Comparison of ENCODE assay signal across 18 cellular contexts in the genomic region with DNA sequence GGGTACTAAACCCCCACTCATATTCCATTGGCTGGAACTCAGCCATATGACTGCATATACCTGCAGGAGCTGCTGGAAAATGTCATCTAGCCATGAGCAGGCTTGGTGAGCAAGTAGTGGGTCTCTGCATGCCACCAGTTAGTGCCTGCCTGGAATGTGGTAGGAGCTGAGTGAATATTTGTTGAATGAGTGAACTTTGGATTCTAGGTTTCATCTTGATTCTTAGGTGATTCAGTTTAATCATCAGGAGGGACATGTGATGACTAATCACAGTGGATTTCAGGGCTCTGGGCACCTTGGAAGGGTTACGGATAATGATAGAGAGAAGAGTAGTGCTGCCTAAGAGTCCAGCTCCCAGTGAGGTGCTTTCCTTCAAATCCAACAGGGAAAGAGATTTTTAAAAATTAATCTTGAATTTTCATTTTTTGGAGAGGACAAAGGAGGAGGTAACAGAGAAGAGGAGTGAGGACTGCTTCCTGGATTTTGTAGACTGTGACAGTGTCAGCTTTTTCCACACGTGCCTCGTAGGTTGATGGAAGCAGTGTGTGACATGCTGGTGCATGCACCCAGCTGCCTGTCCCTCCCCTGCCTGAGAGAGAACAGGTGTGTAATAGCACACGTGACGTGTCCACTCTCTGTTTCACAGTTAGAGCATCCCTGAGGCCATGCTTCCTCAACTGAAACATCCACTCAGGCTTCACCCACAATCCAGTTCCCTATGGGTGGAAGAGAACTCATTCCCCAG. TPM values are rescaled to one million over a fixed set of nuclear protein-coding genes. Genes with fewer than 3 reads are reported as not detected.
DNase-seq lines count a peak whose midpoint lies in the region; ATAC-seq, FAIRE-seq and TF ChIP-seq lines count a peak whose summit lies in the region.
"Had no signal": no experiment of that assay in that cellular context is flagged by ENCODE, and none has a peak within 500 bp of the region (broad histone marks: within the 10 kb centered on the region; RNA-seq: fewer than 3 reads in every experiment).

No MANE protein-coding gene starts in this region.

- DNase-seq in DMS53 (lab: John Stamatoyannopoulos, UW) (peak; percentile 8), DMS53 treated with DMSO at 0.1 percent for 48 hours (lab: John Stamatoyannopoulos, UW; ENCODE audit: unreplicated experiment) (no peak), Panc1 (ENCODE audit: low read depth, low spot score) (peak; percentile 30), urothelium cell line (ENCODE audit: low spot score) (peak; percentile 40), cardiac septum (ENCODE audit: low spot score) (no peak)
- no peak for DNase-seq in naive thymus-derived CD4-positive, alpha-beta T cell
- DNase-seq: caudate nucleus, head of caudate nucleus, naive B cell, NCI-H1417 treated with DMSO at 0.1 percent for 48 hours, NCI-H526 treated with DMSO at 0.1 percent for 48 hours had no signal

- no peaks in the 10 kb centered on the region for H3K9me3 ChIP-seq in Panc1 (ENCODE audit: control insufficient read depth, insufficient read depth, low read depth, low read length)
- H3K9me3 ChIP-seq in naive thymus-derived CD4-positive, alpha-beta T cell (ENCODE audit: control insufficient read depth in 2 of 3, low read length in 3 of 3) = no peaks in the 10 kb centered on the region

- no peaks in the 10 kb centered on the region for H3K4me1 ChIP-seq in Panc1 (ENCODE audit: control insufficient read depth, insufficient read depth, low read length)
- H3K4me1 ChIP-seq in naive thymus-derived CD4-positive, alpha-beta T cell (ENCODE audit: control insufficient read depth in 2 of 2, insufficient read depth in 2 of 2, low read length in 2 of 2) = no peaks in the 10 kb centered on the region

- TF ChIP-seq CTCF in Panc1 (IDR thresholded peaks at IDR 0.05) = no peak

- POLR2A ChIA-PET in Panc1 (lab: Charles Lee) = no interaction called here
- POLR2A ChIA-PET in naive thymus-derived CD4-positive, alpha-beta T cell (lab: Charles Lee) = no interaction called here

- no peak for FAIRE-seq in urothelium cell line (lab: Jason Lieb, UNC)
- FAIRE-seq: K562 had no signal

- H3K4me3 ChIP-seq in Panc1 (ENCODE audit: low read depth in 2 of 2, low read length in 2 of 2) = no peak overlapping the region
- H3K4me3 ChIP-seq in naive thymus-derived CD4-positive, alpha-beta T cell (ENCODE audit: low read length) = no peak overlapping the region
- H3K4me3 ChIP-seq: K562 had no signal

- ATAC-seq in Panc1 (peak; percentile 45; the same call in 1 of the 2 replicates), esophagus mucosa (peak; percentile 82), GM19397 (IDR thresholded peaks at IDR 0.05; ENCODE audit: unreplicated experiment) (no peak)
- ATAC-seq in naive thymus-derived CD4-positive, alpha-beta T cell = no peak
- ATAC-seq: activated CD4-positive, CD25-positive, alpha-beta regulatory T cell treated with anti-CD3 and anti-CD28 coated beads, Interleukin-2, amount 50 U/mL, for 24 hours; K562; left lobe of liver had no signal

- no peak overlapping the region for H3K4me3 Mint-ChIP-seq in naive thymus-derived CD4-positive, alpha-beta T cell
- H3K4me3 Mint-ChIP-seq: activated naive CD4-positive, alpha-beta T cell treated with anti-CD3 and anti-CD28 coated beads, Interleukin-2, amount 50 U/mL, for 24 hours; naive B cell had no signal

- no peaks in the 10 kb centered on the region for H3K36me3 ChIP-seq in Panc1 (ENCODE audit: control insufficient read depth, insufficient read depth, low read length)
- no peaks in the 10 kb centered on the region for H3K36me3 ChIP-seq in naive thymus-derived CD4-positive, alpha-beta T cell (ENCODE audit: control insufficient read depth in 2 of 3, insufficient read depth in 3 of 3, low read length in 3 of 3)

- H3K9me3 Mint-ChIP-seq in naive thymus-derived CD4-positive, alpha-beta T cell = peaks cover 0 to 1% (median 0%) of the 10 kb centered on the region in 11 donors
- H3K9me3 Mint-ChIP-seq: activated naive CD4-positive, alpha-beta T cell treated with anti-CD3 and anti-CD28 coated beads, Interleukin-2, amount 50 U/mL, for 24 hours had no signal

- peaks cover 0 to 5% (median 4%) of the 10 kb centered on the region in 5 donors for H3K27me3 Mint-ChIP-seq in naive thymus-derived CD4-positive, alpha-beta T cell
- H3K27me3 Mint-ChIP-seq: activated naive CD4-positive, alpha-beta T cell treated with anti-CD3 and anti-CD28 coated beads, Interleukin-2, amount 50 U/mL, for 24 hours had no signal

- in situ Hi-C loops in Panc1 (cut with HindIII; ENCODE audit: low pct_unique_long_range_greater_than_20kb, low sequenced_read_pairs) = no loop called here

- H3K27me3 ChIP-seq in Panc1 (ENCODE audit: control insufficient read depth, insufficient read depth, low read length) = no peaks in the 10 kb centered on the region
- no peaks in the 10 kb centered on the region for H3K27me3 ChIP-seq in naive thymus-derived CD4-positive, alpha-beta T cell (ENCODE audit: control insufficient read depth in 2 of 2, insufficient read depth in 2 of 2, low read length in 2 of 2)

- intact Hi-C loops in Panc1 (cut with micrococcal nuclease; ENCODE audit: unreplicated experiment) (no loop called here), cardiac septum (cut with DNase I) (no loop called here)
- intact Hi-C loops in naive thymus-derived CD4-positive, alpha-beta T cell (cut with micrococcal nuclease) = no loop called here

- H3K4me1 Mint-ChIP-seq in naive thymus-derived CD4-positive, alpha-beta T cell = peaks cover 0 to 1% (median 0%) of the 10 kb centered on the region in 7 donors
- H3K4me1 Mint-ChIP-seq: activated naive CD4-positive, alpha-beta T cell treated with anti-CD3 and anti-CD28 coated beads, Interleukin-2, amount 50 U/mL, for 24 hours; naive B cell had no signal

- no peak overlapping the region for H3K27ac ChIP-seq in Panc1 (ENCODE audit: low read length)
- H3K27ac ChIP-seq in naive thymus-derived CD4-positive, alpha-beta T cell (ENCODE audit: low read depth, low read length) = no peak overlapping the region
- H3K27ac ChIP-seq: 22Rv1 had no signal

- no TSS peak for BruUV-seq in Panc1 (replicated peaks; lab: Mats Ljungman, UMichigan)

- no peaks in the 10 kb centered on the region for H3K36me3 Mint-ChIP-seq in naive thymus-derived CD4-positive, alpha-beta T cell
- H3K36me3 Mint-ChIP-seq: activated naive CD4-positive, alpha-beta T cell treated with anti-CD3 and anti-CD28 coated beads, Interleukin-2, amount 50 U/mL, for 24 hours; naive B cell had no signal

- H3K27ac Mint-ChIP-seq in naive thymus-derived CD4-positive, alpha-beta T cell = no peak overlapping the region
- H3K27ac Mint-ChIP-seq: naive B cell had no signal

- CTCF ChIA-PET in Panc1 (lab: Charles Lee) = no interaction called here
- CTCF ChIA-PET in naive thymus-derived CD4-positive, alpha-beta T cell (lab: Charles Lee) = no interaction called here

RNA-seq across cellular contexts. Expression of gene NHS, which starts 30.4 kb away (rescaled TPM):
- total RNA-seq in Panc1 (2021; ENCODE audit: unreplicated experiment) (0.80 TPM), esophagus mucosa (2.5 TPM), cardiac septum (2.6 TPM)
- polyA plus RNA-seq in Panc1 (2012; ENCODE audit: insufficient read length) = 0.27 TPM
- total RNA-seq in naive thymus-derived CD4-positive, alpha-beta T cell = 1 to 10 TPM in 2 of 5 experiments, under 1 TPM in 3; 0.05 to 2.6 (median 0.51) TPM
- polyA plus RNA-seq in naive thymus-derived CD4-positive, alpha-beta T cell = under 1 TPM in 1 of 2 donors, not detected in 1; 0.02 TPM
- polyA plus RNA-seq: K562 had no signal

Comparison
In these comparisons a context has a peak if more than half of its experiments do, and no peak if none do; other contexts are left out.
1. DNase-seq: peak in DMS53 (single experiment), Panc1 (single experiment) and urothelium cell line (single experiment); none in DMS53 treated with DMSO at 0.1 percent for 48 hours (single experiment), cardiac septum (single experiment) and naive thymus-derived CD4-positive, alpha-beta T cell (0 of 9).
2. ATAC-seq: peak in Panc1 (single experiment) and esophagus mucosa (single experiment); none in naive thymus-derived CD4-positive, alpha-beta T cell (single experiment) and GM19397 (single experiment).